Comparison of ENCODE assay signal across 1 cellular context in the genomic region with DNA sequence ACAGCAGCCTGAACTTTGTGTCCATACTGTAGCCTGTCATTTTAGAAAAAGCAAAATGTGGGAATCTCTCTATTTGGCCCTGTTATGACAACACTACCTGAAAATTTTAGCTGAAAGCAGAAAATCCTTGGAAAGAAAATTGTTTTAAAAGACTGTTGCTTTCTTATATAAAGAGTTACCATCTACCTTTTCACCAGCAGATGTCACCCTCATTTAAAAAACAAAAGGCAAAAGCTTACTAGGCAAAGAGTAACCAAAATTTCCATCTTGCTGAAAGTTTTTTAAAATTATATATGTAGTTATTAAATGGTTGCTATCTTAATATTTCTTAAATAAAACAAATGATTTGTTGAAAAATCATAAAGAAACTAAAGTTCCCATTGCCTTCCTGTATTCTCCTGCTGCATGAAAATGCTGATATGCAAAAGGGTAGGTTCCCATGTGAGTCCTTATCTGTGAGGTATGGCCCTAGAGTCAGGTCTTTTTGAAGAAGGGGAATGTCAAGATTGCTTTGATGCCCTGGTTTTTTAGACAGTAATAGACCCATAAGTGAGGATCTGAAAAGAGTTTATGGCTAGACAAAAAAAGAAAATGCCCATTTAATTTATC.
TF ChIP-seq lines count a peak whose summit lies in the region.

No MANE protein-coding gene starts in this region.

TF ChIP-seq in SK-N-SH treated with all-trans-retinoic acid at 6 μM for 48 hours, 23 proteins besides CTCF, POLR2A, EP300 and RAD21 (continued from another document):
- TF ChIP-seq, protein P1, sequence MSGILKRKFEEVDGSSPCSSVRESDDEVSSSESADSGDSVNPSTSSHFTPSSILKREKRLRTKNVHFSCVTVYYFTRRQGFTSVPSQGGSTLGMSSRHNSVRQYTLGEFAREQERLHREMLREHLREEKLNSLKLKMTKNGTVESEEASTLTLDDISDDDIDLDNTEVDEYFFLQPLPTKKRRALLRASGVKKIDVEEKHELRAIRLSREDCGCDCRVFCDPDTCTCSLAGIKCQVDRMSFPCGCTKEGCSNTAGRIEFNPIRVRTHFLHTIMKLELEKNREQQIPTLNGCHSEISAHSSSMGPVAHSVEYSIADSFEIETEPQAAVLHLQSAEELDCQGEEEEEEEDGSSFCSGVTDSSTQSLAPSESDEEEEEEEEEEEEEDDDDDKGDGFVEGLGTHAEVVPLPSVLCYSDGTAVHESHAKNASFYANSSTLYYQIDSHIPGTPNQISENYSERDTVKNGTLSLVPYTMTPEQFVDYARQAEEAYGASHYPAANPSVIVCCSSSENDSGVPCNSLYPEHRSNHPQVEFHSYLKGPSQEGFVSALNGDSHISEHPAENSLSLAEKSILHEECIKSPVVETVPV (CRISPR knock-in tag; IDR thresholded peaks at IDR 0.05) = no peak
- TF ChIP-seq, protein P2, sequence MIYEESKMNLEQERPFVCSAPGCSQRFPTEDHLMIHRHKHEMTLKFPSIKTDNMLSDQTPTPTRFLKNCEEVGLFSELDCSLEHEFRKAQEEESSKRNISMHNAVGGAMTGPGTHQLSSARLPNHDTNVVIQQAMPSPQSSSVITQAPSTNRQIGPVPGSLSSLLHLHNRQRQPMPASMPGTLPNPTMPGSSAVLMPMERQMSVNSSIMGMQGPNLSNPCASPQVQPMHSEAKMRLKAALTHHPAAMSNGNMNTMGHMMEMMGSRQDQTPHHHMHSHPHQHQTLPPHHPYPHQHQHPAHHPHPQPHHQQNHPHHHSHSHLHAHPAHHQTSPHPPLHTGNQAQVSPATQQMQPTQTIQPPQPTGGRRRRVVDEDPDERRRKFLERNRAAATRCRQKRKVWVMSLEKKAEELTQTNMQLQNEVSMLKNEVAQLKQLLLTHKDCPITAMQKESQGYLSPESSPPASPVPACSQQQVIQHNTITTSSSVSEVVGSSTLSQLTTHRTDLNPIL (CRISPR knock-in tag; IDR thresholded peaks at IDR 0.05; ENCODE audit: low read depth) = no peak
- TF ChIP-seq ZNF70 (CRISPR knock-in tag; IDR thresholded peaks at IDR 0.05) (no peak), ESRRG (CRISPR knock-in tag; IDR thresholded peaks at IDR 0.05) (no peak)
